ENCODE assay signal across 1 cellular context in genomic region chr20:18728165-18728866, GRCh38.
TF ChIP-seq lines count a peak whose summit lies in the region.

No MANE protein-coding gene starts in this region.

TF ChIP-seq in GM23338, 12 proteins besides CTCF, POLR2A, EP300 and RAD21 (continued from another document):
- TF ChIP-seq, protein P1, sequence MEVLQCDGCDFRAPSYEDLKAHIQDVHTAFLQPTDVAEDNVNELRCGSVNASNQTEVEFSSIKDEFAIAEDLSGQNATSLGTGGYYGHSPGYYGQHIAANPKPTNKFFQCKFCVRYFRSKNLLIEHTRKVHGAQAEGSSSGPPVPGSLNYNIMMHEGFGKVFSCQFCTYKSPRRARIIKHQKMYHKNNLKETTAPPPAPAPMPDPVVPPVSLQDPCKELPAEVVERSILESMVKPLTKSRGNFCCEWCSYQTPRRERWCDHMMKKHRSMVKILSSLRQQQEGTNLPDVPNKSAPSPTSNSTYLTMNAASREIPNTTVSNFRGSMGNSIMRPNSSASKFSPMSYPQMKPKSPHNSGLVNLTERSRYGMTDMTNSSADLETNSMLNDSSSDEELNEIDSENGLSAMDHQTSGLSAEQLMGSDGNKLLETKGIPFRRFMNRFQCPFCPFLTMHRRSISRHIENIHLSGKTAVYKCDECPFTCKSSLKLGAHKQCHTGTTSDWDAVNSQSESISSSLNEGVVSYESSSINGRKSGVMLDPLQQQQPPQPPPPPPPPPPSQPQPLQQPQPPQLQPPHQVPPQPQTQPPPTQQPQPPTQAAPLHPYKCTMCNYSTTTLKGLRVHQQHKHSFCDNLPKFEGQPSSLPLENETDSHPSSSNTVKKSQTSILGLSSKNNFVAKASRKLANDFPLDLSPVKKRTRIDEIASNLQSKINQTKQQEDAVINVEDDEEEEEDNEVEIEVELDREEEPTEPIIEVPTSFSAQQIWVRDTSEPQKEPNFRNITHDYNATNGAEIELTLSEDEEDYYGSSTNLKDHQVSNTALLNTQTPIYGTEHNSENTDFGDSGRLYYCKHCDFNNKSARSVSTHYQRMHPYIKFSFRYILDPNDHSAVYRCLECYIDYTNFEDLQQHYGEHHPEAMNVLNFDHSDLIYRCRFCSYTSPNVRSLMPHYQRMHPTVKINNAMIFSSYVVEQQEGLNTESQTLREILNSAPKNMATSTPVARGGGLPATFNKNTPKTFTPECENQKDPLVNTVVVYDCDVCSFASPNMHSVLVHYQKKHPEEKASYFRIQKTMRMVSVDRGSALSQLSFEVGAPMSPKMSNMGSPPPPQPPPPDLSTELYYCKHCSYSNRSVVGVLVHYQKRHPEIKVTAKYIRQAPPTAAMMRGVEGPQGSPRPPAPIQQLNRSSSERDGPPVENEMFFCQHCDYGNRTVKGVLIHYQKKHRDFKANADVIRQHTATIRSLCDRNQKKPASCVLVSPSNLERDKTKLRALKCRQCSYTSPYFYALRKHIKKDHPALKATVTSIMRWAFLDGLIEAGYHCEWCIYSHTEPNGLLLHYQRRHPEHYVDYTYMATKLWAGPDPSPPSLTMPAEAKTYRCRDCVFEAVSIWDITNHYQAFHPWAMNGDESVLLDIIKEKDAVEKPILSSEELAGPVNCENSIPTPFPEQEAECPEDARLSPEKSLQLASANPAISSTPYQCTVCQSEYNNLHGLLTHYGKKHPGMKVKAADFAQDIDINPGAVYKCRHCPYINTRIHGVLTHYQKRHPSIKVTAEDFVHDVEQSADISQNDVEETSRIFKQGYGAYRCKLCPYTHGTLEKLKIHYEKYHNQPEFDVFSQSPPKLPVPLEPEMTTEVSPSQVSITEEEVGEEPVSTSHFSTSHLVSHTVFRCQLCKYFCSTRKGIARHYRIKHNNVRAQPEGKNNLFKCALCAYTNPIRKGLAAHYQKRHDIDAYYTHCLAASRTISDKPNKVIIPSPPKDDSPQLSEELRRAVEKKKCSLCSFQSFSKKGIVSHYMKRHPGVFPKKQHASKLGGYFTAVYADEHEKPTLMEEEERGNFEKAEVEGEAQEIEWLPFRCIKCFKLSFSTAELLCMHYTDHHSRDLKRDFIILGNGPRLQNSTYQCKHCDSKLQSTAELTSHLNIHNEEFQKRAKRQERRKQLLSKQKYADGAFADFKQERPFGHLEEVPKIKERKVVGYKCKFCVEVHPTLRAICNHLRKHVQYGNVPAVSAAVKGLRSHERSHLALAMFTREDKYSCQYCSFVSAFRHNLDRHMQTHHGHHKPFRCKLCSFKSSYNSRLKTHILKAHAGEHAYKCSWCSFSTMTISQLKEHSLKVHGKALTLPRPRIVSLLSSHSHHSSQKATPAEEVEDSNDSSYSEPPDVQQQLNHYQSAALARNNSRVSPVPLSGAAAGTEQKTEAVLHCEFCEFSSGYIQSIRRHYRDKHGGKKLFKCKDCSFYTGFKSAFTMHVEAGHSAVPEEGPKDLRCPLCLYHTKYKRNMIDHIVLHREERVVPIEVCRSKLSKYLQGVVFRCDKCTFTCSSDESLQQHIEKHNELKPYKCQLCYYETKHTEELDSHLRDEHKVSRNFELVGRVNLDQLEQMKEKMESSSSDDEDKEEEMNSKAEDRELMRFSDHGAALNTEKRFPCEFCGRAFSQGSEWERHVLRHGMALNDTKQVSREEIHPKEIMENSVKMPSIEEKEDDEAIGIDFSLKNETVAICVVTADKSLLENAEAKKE (CRISPR knock-in tag; IDR thresholded peaks at IDR 0.05), result no peak
- TF ChIP-seq POLR2AphosphoS5 (IDR thresholded peaks at IDR 0.05; ENCODE audit: low read depth) (no peak), ZNF114 (CRISPR knock-in tag; IDR thresholded peaks at IDR 0.05) (no peak), STAT1 (IDR thresholded peaks at IDR 0.05; ENCODE audit: unreplicated experiment) (no peak), CREB1 (CRISPR knock-in tag; IDR thresholded peaks at IDR 0.05; ENCODE audit: low read depth) (no peak), EZH2phosphoT487 (IDR thresholded peaks at IDR 0.05; ENCODE audit: unreplicated experiment) (no peak), NANOG (IDR thresholded peaks at IDR 0.05; ENCODE audit: borderline replicate concordance) (no peak), EZH2 (IDR thresholded peaks at IDR 0.05; ENCODE audit: low read depth, unreplicated experiment) (no peak), ZNF331 (CRISPR knock-in tag; IDR thresholded peaks at IDR 0.05; ENCODE audit: low read depth) (no peak)
- TF ChIP-seq, protein P2, sequence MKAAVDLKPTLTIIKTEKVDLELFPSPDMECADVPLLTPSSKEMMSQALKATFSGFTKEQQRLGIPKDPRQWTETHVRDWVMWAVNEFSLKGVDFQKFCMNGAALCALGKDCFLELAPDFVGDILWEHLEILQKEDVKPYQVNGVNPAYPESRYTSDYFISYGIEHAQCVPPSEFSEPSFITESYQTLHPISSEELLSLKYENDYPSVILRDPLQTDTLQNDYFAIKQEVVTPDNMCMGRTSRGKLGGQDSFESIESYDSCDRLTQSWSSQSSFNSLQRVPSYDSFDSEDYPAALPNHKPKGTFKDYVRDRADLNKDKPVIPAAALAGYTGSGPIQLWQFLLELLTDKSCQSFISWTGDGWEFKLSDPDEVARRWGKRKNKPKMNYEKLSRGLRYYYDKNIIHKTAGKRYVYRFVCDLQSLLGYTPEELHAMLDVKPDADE (IDR thresholded peaks at IDR 0.05), result no peak
- TF ChIP-seq, protein P3, sequence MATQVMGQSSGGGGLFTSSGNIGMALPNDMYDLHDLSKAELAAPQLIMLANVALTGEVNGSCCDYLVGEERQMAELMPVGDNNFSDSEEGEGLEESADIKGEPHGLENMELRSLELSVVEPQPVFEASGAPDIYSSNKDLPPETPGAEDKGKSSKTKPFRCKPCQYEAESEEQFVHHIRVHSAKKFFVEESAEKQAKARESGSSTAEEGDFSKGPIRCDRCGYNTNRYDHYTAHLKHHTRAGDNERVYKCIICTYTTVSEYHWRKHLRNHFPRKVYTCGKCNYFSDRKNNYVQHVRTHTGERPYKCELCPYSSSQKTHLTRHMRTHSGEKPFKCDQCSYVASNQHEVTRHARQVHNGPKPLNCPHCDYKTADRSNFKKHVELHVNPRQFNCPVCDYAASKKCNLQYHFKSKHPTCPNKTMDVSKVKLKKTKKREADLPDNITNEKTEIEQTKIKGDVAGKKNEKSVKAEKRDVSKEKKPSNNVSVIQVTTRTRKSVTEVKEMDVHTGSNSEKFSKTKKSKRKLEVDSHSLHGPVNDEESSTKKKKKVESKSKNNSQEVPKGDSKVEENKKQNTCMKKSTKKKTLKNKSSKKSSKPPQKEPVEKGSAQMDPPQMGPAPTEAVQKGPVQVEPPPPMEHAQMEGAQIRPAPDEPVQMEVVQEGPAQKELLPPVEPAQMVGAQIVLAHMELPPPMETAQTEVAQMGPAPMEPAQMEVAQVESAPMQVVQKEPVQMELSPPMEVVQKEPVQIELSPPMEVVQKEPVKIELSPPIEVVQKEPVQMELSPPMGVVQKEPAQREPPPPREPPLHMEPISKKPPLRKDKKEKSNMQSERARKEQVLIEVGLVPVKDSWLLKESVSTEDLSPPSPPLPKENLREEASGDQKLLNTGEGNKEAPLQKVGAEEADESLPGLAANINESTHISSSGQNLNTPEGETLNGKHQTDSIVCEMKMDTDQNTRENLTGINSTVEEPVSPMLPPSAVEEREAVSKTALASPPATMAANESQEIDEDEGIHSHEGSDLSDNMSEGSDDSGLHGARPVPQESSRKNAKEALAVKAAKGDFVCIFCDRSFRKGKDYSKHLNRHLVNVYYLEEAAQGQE (IDR thresholded peaks at IDR 0.05; ENCODE audit: unreplicated experiment), result no peak
